9 cellular contexts compared by ENCODE assay signal in the genomic region with DNA sequence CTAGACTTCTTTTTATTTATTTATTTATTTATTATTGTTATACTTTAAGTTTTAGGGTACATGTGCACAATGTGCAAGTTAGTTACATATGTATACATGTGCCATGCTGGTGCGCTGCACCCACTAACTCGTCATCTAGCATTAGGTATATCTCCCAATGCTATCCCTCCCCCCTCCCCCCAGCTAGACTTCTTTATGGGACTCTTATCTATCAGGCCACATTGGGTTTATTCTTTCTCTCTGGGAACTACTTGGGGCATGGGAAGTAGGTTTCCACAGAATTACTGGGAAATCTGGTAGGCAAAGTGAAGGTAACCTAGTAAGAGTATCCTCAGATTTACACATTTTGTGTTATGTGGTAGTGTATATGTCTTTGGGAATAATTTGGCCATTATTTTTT. TPM values are rescaled to one million over a fixed set of nuclear protein-coding genes. Genes with fewer than 3 reads are reported as not detected.
DNase-seq lines count a peak whose midpoint lies in the region; ATAC-seq, FAIRE-seq and TF ChIP-seq lines count a peak whose summit lies in the region.
"Not testable (repeated sequence)": the region's sequence is repeated elsewhere in the genome, so short reads cannot be mapped to it uniquely, and the experiment has no call there.
"Had no signal": no experiment of that assay in that cellular context is flagged by ENCODE, and none has a peak within 500 bp of the region (broad histone marks: within the 10 kb centered on the region; RNA-seq: fewer than 3 reads in every experiment).

No MANE protein-coding gene starts in this region.

- H4K20me1 ChIP-seq in K562 (replicated peaks; ENCODE audit: control insufficient read depth, insufficient read depth, low read length) = not testable (repeated sequence)

- WGBS in K562 (ENCODE audit: insufficient coverage, low coverage, missing lambda C conversion rate) = no CpG with 5 or more reads among the region's 2 CpGs

- TF ChIP-seq RAD21 in K562 (CRISPR knock-in tag; conservative IDR thresholded peaks at IDR 0.05 in 1 of 2, IDR thresholded peaks at IDR 0.05 in 1 of 2) = not testable (repeated sequence)

- TF ChIP-seq CTCF in CD4-positive, alpha-beta T cell (IDR thresholded peaks at IDR 0.05); CD8-positive, alpha-beta T cell (IDR thresholded peaks at IDR 0.05); K562 (IDR thresholded peaks at IDR 0.05 in 2 of 3, conservative IDR thresholded peaks at IDR 0.05 in 1 of 3; ENCODE audit: insufficient read depth in 2 of 3, low read depth in 1 of 3, low read length in 3 of 3): not testable (repeated sequence)

- not testable (repeated sequence) for ATAC-seq in CD4-positive, alpha-beta T cell (ENCODE audit: poor library complexity); CD8-positive, alpha-beta T cell; T-helper 17 cell; effector memory CD8-positive, alpha-beta T cell (replicated peaks); naive thymus-derived CD8-positive, alpha-beta T cell
- peak; percentile 77 for ATAC-seq in K562

- not testable (repeated sequence) for H2AFZ ChIP-seq in K562 (ENCODE audit: low read depth, low read length)

- H3K36me3 ChIP-seq in CD8-positive, alpha-beta T cell (ENCODE audit: insufficient read depth, low read length) = peaks cover 27% of the 10 kb centered on the region
- peaks cover 53% of the 10 kb centered on the region for H3K36me3 ChIP-seq in K562 (ENCODE audit: control insufficient read depth, insufficient read depth, low read length)

- not testable (repeated sequence) for H3K27me3 ChIP-seq in CD4-positive, alpha-beta T cell (ENCODE audit: control insufficient read depth, insufficient read depth, low read length); CD8-positive, alpha-beta T cell (ENCODE audit: insufficient read depth, low read length); K562 (ENCODE audit: control insufficient read depth in 2 of 2, insufficient read depth in 2 of 2, low read length in 2 of 2)

- not testable (repeated sequence) for BruUV-seq in K562 (replicated peaks; lab: Mats Ljungman, UMichigan)

- H3K9me1 ChIP-seq in K562 (ENCODE audit: control insufficient read depth, insufficient read depth, low read length) = not testable (repeated sequence)

- peaks cover 55% of the 10 kb centered on the region for H3K4me1 Mint-ChIP-seq in CD4-positive, alpha-beta T cell (ENCODE audit: low read depth)
- H3K4me1 Mint-ChIP-seq in CD8-positive, alpha-beta T cell (ENCODE audit: low read depth) = peaks cover 41% of the 10 kb centered on the region
- H3K4me1 Mint-ChIP-seq in T-helper 17 cell = peaks cover 26% of the 10 kb centered on the region
- H3K4me1 Mint-ChIP-seq in effector memory CD8-positive, alpha-beta T cell (ENCODE audit: low read depth in 2 of 2) = peaks cover 19 to 44% of the 10 kb centered on the region in 2 donors
- peaks cover 11 to 55% (median 39%) of the 10 kb centered on the region in 4 donors for H3K4me1 Mint-ChIP-seq in naive thymus-derived CD8-positive, alpha-beta T cell

- H3K4me3 Mint-ChIP-seq in CD4-positive, alpha-beta T cell; CD8-positive, alpha-beta T cell; T-helper 17 cell; effector memory CD8-positive, alpha-beta T cell; naive thymus-derived CD8-positive, alpha-beta T cell: not testable (repeated sequence)

- DNase-seq in CD4-positive, alpha-beta T cell; CD8-positive, alpha-beta T cell; GM12892 (ENCODE audit: insufficient read length); T-helper 17 cell; effector memory CD8-positive, alpha-beta T cell; naive thymus-derived CD8-positive, alpha-beta T cell: not testable (repeated sequence)
- peak; percentile 47 to 62 (median 58) for DNase-seq in K562 (ENCODE audit: extremely low read depth in 1 of 4, low spot score in 3 of 4)

- peaks cover 76% of the 10 kb centered on the region for H3K79me2 ChIP-seq in K562 (ENCODE audit: control insufficient read depth, insufficient read depth, low read length)

- CTCF ChIA-PET in CD4-positive, alpha-beta T cell (lab: Charles Lee); K562 (lab: Yijun Ruan, JAX; ENCODE audit: low intra/inter-chr PET ratio): not testable (repeated sequence)
- CTCF ChIA-PET in CD8-positive, alpha-beta T cell (lab: Charles Lee) = interaction anchor here (3.0 kb wide), 1 partner anchor 19 kb away, joined by 6 read pairs; no protein-coding TSS in a partner anchor

- in situ Hi-C loops in K562 (cut with MboI) = not testable (repeated sequence)

- FAIRE-seq in GM12892 (lab: Jason Lieb, UNC) = peak; percentile 30
- not testable (repeated sequence) for FAIRE-seq in K562 (lab: Jason Lieb, UNC)

- H3K4me2 ChIP-seq in K562 (ENCODE audit: insufficient read depth, low read length) = not testable (repeated sequence)

- intact Hi-C loops in CD4-positive, alpha-beta T cell (cut with DNase I, micrococcal nuclease); CD8-positive, alpha-beta T cell (cut with DNase I, micrococcal nuclease); K562 (cut with micrococcal nuclease): not testable (repeated sequence)

- not testable (repeated sequence) for H3K9me3 ChIP-seq in CD4-positive, alpha-beta T cell (ENCODE audit: control insufficient read depth, low read length); CD8-positive, alpha-beta T cell (ENCODE audit: low read length); T-helper 17 cell (ENCODE audit: control insufficient read depth, low read length, poor library complexity, severe bottlenecking); K562 (replicated peaks; ENCODE audit: control insufficient read depth, insufficient read depth, low read depth, low read length)

- not testable (repeated sequence) for TF ChIP-seq POLR2A in GM12892 (IDR thresholded peaks at IDR 0.05; ENCODE audit: low read depth, low read length); K562 (conservative IDR thresholded peaks at IDR 0.05)

- not testable (repeated sequence) for H3K4me3 ChIP-seq in CD8-positive, alpha-beta T cell (ENCODE audit: low read depth, low read length); K562

- H3K36me3 Mint-ChIP-seq in CD4-positive, alpha-beta T cell (ENCODE audit: low read depth) = peaks cover 63% of the 10 kb centered on the region
- peaks cover 49% of the 10 kb centered on the region for H3K36me3 Mint-ChIP-seq in CD8-positive, alpha-beta T cell
- peaks cover 11% of the 10 kb centered on the region for H3K36me3 Mint-ChIP-seq in T-helper 17 cell (ENCODE audit: low read depth)
- H3K36me3 Mint-ChIP-seq in effector memory CD8-positive, alpha-beta T cell (ENCODE audit: insufficient read depth) = peaks cover 44% of the 10 kb centered on the region
- H3K36me3 Mint-ChIP-seq in naive thymus-derived CD8-positive, alpha-beta T cell = peaks cover 0 to 59% (median 20%) of the 10 kb centered on the region in 3 donors

- TF ChIP-seq EP300 in K562 (IDR thresholded peaks at IDR 0.05; ENCODE audit: low read length) = peak; percentile 30; the same call in 1 of the 2 replicates

- not testable (repeated sequence) for H3K9ac ChIP-seq in K562 (ENCODE audit: insufficient read depth in 1 of 2, low read depth in 2 of 2, low read length in 2 of 2)

- H3K9me3 Mint-ChIP-seq in CD4-positive, alpha-beta T cell; CD8-positive, alpha-beta T cell; effector memory CD8-positive, alpha-beta T cell; naive thymus-derived CD8-positive, alpha-beta T cell: not testable (repeated sequence)

- H3K27me3 Mint-ChIP-seq in CD4-positive, alpha-beta T cell; CD8-positive, alpha-beta T cell (ENCODE audit: low read depth); T-helper 17 cell; effector memory CD8-positive, alpha-beta T cell; naive thymus-derived CD8-positive, alpha-beta T cell: not testable (repeated sequence)

- peak overlapping the region; percentile 74 for H3K27ac Mint-ChIP-seq in CD4-positive, alpha-beta T cell
- peak overlapping the region; percentile 73 for H3K27ac Mint-ChIP-seq in CD8-positive, alpha-beta T cell
- peak overlapping the region; percentile 87 for H3K27ac Mint-ChIP-seq in T-helper 17 cell
- H3K27ac Mint-ChIP-seq in effector memory CD8-positive, alpha-beta T cell = peak overlapping the region; percentile 15 to 93
- H3K27ac Mint-ChIP-seq in naive thymus-derived CD8-positive, alpha-beta T cell = peak overlapping the region in 7 of 10 donors; percentile 43 to 87 (median 67)

- H3K27ac ChIP-seq in CD4-positive, alpha-beta T cell (ENCODE audit: low read depth, low read length); CD8-positive, alpha-beta T cell (ENCODE audit: low read depth, low read length); K562 (ENCODE audit: extremely low read depth, low read depth, low read length): not testable (repeated sequence)

- peaks cover 20% of the 10 kb centered on the region for H3K4me1 ChIP-seq in CD8-positive, alpha-beta T cell (ENCODE audit: insufficient read depth, low read length)
- H3K4me1 ChIP-seq in K562 (replicated peaks in 1 of 2; ENCODE audit: control insufficient read depth in 2 of 2, insufficient read depth in 2 of 2, low read length in 2 of 2) = not testable (repeated sequence)

- POLR2A ChIA-PET in CD4-positive, alpha-beta T cell (lab: Charles Lee) = interaction anchor here (0.7 kb wide), 1 partner anchor 33 kb away, joined by 3 read pairs; a partner anchor contains a TSS
- POLR2A ChIA-PET in CD8-positive, alpha-beta T cell (lab: Charles Lee) = interaction anchor here (1.7 kb wide), 1 partner anchor 33 kb away, joined by 6 read pairs; a partner anchor contains a TSS
- POLR2A ChIA-PET in K562 (lab: Yijun Ruan, JAX) = interaction anchor here (0.6 to 1.3 kb wide), 3 partner anchors 9 to 473 kb away, joined by 3 to 5 read pairs (median 3); no protein-coding TSS in a partner anchor
- POLR2A ChIA-PET in naive thymus-derived CD8-positive, alpha-beta T cell (lab: Charles Lee) = interaction anchor here (0.5 to 0.6 kb wide), 2 partner anchors 45 to 86 kb away, joined by 3 to 4 read pairs; no protein-coding TSS in a partner anchor

RNA-seq across cellular contexts. Expression of a gene that starts 32.7 kb away (rescaled TPM):
- 100 to 1,000 TPM; 135 to 140 TPM for total RNA-seq in CD4-positive, alpha-beta T cell
- 100 to 1,000 TPM; 127 to 136 TPM for total RNA-seq in CD8-positive, alpha-beta T cell
- 30.5 TPM for polyA plus RNA-seq in GM12892 (2012; ENCODE audit: missing spikeins)
- total RNA-seq in T-helper 17 cell = 100 to 1,000 TPM; 156 to 178 TPM
- total RNA-seq in K562 (2011; cell fraction: chromatin; rRNA removed; ENCODE audit: low replicate concordance) = 227 and 437 TPM in 2 replicates
- total RNA-seq in K562 (2011; cell fraction: nucleolus; rRNA removed) = 184 and 220 TPM in 2 replicates
- 320 and 503 TPM in 2 replicates for total RNA-seq in K562 (2011; cell fraction: nucleoplasm; rRNA removed)
- total RNA-seq in K562 (2014; rRNA removed) = 27.0 and 34.8 TPM in 2 replicates
- total RNA-seq in K562 (2014; rRNA removed; fragmentation: Illumina TruSeq; extraction: Trizol) = 37.0 and 44.1 TPM in 2 replicates
- total RNA-seq in K562 (2015; rRNA removed; fragmentation: Illumina TruSeq; extraction: Trizol) = 32.9 and 33.7 TPM in 2 replicates
- 58.9 and 59.9 TPM in 2 replicates for total RNA-seq in K562 (2021)
- 28.3 and 30.4 TPM in 2 replicates for polyA plus RNA-seq in K562 (2011; rRNA removed)
- polyA plus RNA-seq in K562 (2011; cell fraction: cytosol; rRNA removed) = 24.5 and 37.4 TPM in 2 replicates
- 159 and 233 TPM in 2 replicates for polyA plus RNA-seq in K562 (2011; cell fraction: nucleus; rRNA removed)
- 26.7 and 27.2 TPM in 2 replicates for polyA plus RNA-seq in K562 (2012)
- 41.6 and 48.9 TPM in 2 replicates for polyA plus RNA-seq in K562 (2014; fragmentation: Illumina TruSeq; extraction: Trizol)
- 10 to 100 TPM in 1 of 2 experiments, 1 to 10 TPM in 1; 9.6 to 10.8 TPM for polyA plus RNA-seq in K562 (2014; fragmentation: Nextera tagmentation; extraction: Ambion mirVana)
- polyA plus RNA-seq in K562 (2014; rRNA removed) = 32.6 and 36.9 TPM in 2 replicates
- polyA minus RNA-seq in K562 (2011; rRNA and poly(A)+ RNA removed) = 95.7 and 118 TPM in 2 replicates
- 53.8 and 61.4 TPM in 2 replicates for polyA minus RNA-seq in K562 (2011; cell fraction: cytosol; rRNA and poly(A)+ RNA removed)
- 141 and 184 TPM in 2 replicates for polyA minus RNA-seq in K562 (2011; cell fraction: nucleus; rRNA and poly(A)+ RNA removed)
- 100 to 1,000 TPM; 149 to 161 TPM for total RNA-seq in naive thymus-derived CD8-positive, alpha-beta T cell
- polyA plus RNA-seq in naive thymus-derived CD8-positive, alpha-beta T cell = 10 to 100 TPM; 16.9 to 30.5 (median 19.5) TPM

RNA-seq across cellular contexts. Expression of a gene that starts 58.3 kb away (rescaled TPM):
- under 1 TPM; 0.30 to 0.56 TPM for total RNA-seq in CD4-positive, alpha-beta T cell
- total RNA-seq in CD8-positive, alpha-beta T cell = under 1 TPM in 1 of 2 experiments, not detected in 1; 0.65 TPM
- polyA plus RNA-seq in GM12892 (2012; ENCODE audit: missing spikeins) = not detected
- under 1 TPM in 1 of 2 donors, not detected in 1; 0.55 TPM for total RNA-seq in T-helper 17 cell
- not detected in 2 replicates for total RNA-seq in K562 (2011; cell fraction: chromatin; rRNA removed; ENCODE audit: low replicate concordance)
- total RNA-seq in K562 (2011; cell fraction: nucleolus; rRNA removed) = 0.66 and 0.83 TPM in 2 replicates
- not detected in 2 replicates for total RNA-seq in K562 (2011; cell fraction: nucleoplasm; rRNA removed)
- total RNA-seq in K562 (2014; rRNA removed) = 0.78 TPM in 1 of 2 replicates, not detected in the other
- not detected in 2 replicates for total RNA-seq in K562 (2014; rRNA removed; fragmentation: Illumina TruSeq; extraction: Trizol)
- total RNA-seq in K562 (2015; rRNA removed; fragmentation: Illumina TruSeq; extraction: Trizol) = not detected in 2 replicates
- total RNA-seq in K562 (2021) = 0.22 and 0.36 TPM in 2 replicates
- not detected in 2 replicates for polyA plus RNA-seq in K562 (2011; rRNA removed)
- polyA plus RNA-seq in K562 (2011; cell fraction: cytosol; rRNA removed) = 0.06 TPM in 1 of 2 replicates, not detected in the other
- polyA plus RNA-seq in K562 (2011; cell fraction: nucleus; rRNA removed) = 0.18 and 0.53 TPM in 2 replicates
- polyA plus RNA-seq in K562 (2012) = 0.14 and 0.15 TPM in 2 replicates
- not detected in 2 replicates for polyA plus RNA-seq in K562 (2014; fragmentation: Illumina TruSeq; extraction: Trizol)
- polyA plus RNA-seq in K562 (2014; fragmentation: Nextera tagmentation; extraction: Ambion mirVana) = not detected
- polyA plus RNA-seq in K562 (2014; rRNA removed) = 0.23 and 0.59 TPM in 2 replicates
- not detected in 2 replicates for polyA minus RNA-seq in K562 (2011; rRNA and poly(A)+ RNA removed)
- polyA minus RNA-seq in K562 (2011; cell fraction: cytosol; rRNA and poly(A)+ RNA removed) = not detected in 2 replicates
- 0.27 and 0.78 TPM in 2 replicates for polyA minus RNA-seq in K562 (2011; cell fraction: nucleus; rRNA and poly(A)+ RNA removed)
- 1 to 10 TPM in 1 of 2 experiments, under 1 TPM in 1; 0.69 to 2.0 TPM for total RNA-seq in naive thymus-derived CD8-positive, alpha-beta T cell
- under 1 TPM; 0.19 to 0.41 (median 0.39) TPM for polyA plus RNA-seq in naive thymus-derived CD8-positive, alpha-beta T cell
- polyA plus RNA-seq: AG04450, CD14-positive monocyte had no signal
